Comparison of ENCODE assay signal across 8 cellular contexts in the genomic region with DNA sequence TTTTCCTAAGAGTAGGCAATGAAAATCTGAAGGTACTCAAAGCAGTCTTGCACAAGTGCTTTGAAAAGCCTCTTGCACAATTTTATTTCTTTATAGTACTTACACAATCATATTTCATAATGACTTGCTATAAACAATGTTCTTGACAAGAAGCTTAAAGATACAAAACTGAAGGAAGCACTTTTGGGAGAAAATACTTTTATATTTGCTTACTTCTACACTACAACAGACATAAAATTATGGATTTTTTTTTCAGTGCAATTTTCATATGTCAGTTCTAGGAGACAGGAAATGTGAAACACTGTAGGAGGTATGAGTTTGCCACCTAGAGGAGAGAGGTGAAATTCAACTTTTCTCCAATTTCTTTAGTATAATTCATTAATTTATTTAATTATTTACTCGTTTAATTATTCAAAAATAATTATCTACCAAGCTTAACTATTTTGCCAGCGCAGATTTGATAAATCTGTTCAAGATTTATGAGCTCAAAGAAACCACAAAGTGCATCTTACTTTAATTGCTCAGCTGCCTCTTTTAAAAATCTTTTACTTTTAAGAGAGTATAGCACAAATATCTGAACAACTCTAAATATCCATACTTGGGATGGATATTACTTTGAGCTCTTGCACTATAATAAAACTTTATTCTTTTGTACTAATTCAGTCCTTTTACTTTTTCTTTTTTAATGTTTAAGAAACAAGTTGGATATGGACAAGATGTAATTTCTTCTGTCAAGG. TPM values are rescaled to one million over a fixed set of nuclear protein-coding genes. Genes with fewer than 3 reads are reported as not detected.
DNase-seq lines count a peak whose midpoint lies in the region; ATAC-seq and TF ChIP-seq lines count a peak whose summit lies in the region.

No MANE protein-coding gene starts in this region.

- TF ChIP-seq CTCF in gastroesophageal sphincter (IDR thresholded peaks at IDR 0.05): peak in 3 of 4 experiments; percentile 25 to 51 (median 36)
- TF ChIP-seq CTCF in upper lobe of left lung (IDR thresholded peaks at IDR 0.05): peak in 3 of 6 experiments; percentile 29 to 33 (median 30)

- H3K4me3 ChIP-seq in gastroesophageal sphincter (no peak overlapping the region), upper lobe of left lung (no peak overlapping the region)

- no peak for TF ChIP-seq EP300 in gastroesophageal sphincter (IDR thresholded peaks at IDR 0.05)
- TF ChIP-seq EP300 in upper lobe of left lung (IDR thresholded peaks at IDR 0.05): peak in 1 of 4 donors; percentile 62

- 27 to 29% methylated on average over 2 of the region's 2 CpGs for WGBS in gastroesophageal sphincter (ENCODE audit: low coverage in 1 of 2), 2 donors
- WGBS in upper lobe of left lung, 2 donors: 15 to 16% methylated on average over 2 of the region's 2 CpGs

- TF ChIP-seq POLR2A in gastroesophageal sphincter (IDR thresholded peaks at IDR 0.05) (no peak), upper lobe of left lung (IDR thresholded peaks at IDR 0.05) (no peak)

- H3K36me3 ChIP-seq in gastroesophageal sphincter: no peaks in the 10 kb centered on the region
- no peaks in the 10 kb centered on the region for H3K36me3 ChIP-seq in upper lobe of left lung

- no peaks in the 10 kb centered on the region for H3K9me3 ChIP-seq in gastroesophageal sphincter
- no peaks in the 10 kb centered on the region for H3K9me3 ChIP-seq in upper lobe of left lung

- DNase-seq in CD1c-positive myeloid dendritic cell (ENCODE audit: extremely low spot score) (peak; percentile 41), RPMI8226 (peak; percentile 39), upper lobe of left lung (no peak), superior temporal gyrus (ENCODE audit: extremely low spot score) (no peak)
- DNase-seq in activated naive CD4-positive, alpha-beta T cell treated with anti-CD3 and anti-CD28 coated beads, Interleukin-2, amount 50 U/mL, for 16 hours: no peak

- ATAC-seq in GM21529 (IDR thresholded peaks at IDR 0.05; ENCODE audit: unreplicated experiment) (peak; percentile 58), gastroesophageal sphincter (peak; percentile 75), upper lobe of left lung (ENCODE audit: low FRiP score in 2 of 2) (peak in 1 of 2 donors; percentile 42), HG02798 (IDR thresholded peaks at IDR 0.05; ENCODE audit: poor library complexity, unreplicated experiment) (no peak)

- no peak overlapping the region for H3K27ac ChIP-seq in gastroesophageal sphincter
- H3K27ac ChIP-seq in upper lobe of left lung: peak overlapping the region in 3 of 4 donors; percentile 1 to 64 (median 48)

- H3K4me1 ChIP-seq in gastroesophageal sphincter (peaks cover 0 to 14% (median 0%) of the 10 kb centered on the region in 3 donors), upper lobe of left lung (peaks cover 14 to 34% (median 17%) of the 10 kb centered on the region in 4 donors)

- H3K27me3 ChIP-seq in gastroesophageal sphincter (no peaks in the 10 kb centered on the region), upper lobe of left lung (no peaks in the 10 kb centered on the region)

RNA-seq across cellular contexts. Expression of gene CDKN2B, which starts 29.0 kb away (rescaled TPM):
- total RNA-seq in gastroesophageal sphincter (10 to 100 TPM in 1 of 4 donors, 1 to 10 TPM in 3; 6.2 to 21.6 (median 9.3) TPM), upper lobe of left lung (10 to 100 TPM; 27.2 to 90.6 (median 52.6) TPM)

RNA-seq across cellular contexts. Expression of gene CDKN2B-AS1, which starts 43.5 kb away (rescaled TPM):
- total RNA-seq in gastroesophageal sphincter: 1 to 10 TPM in 1 of 4 donors, under 1 TPM in 2, not detected in 1; 0.42 to 3.9 (median 0.69) TPM
- 1 to 10 TPM in 5 of 6 donors, not detected in 1; 1.3 to 3.0 (median 1.7) TPM for total RNA-seq in upper lobe of left lung

RNA-seq across cellular contexts. Expression of gene CDKN2A, which starts 43.9 kb away (rescaled TPM):
- total RNA-seq in gastroesophageal sphincter: 1 to 10 TPM in 2 of 4 donors, under 1 TPM in 1, not detected in 1; 0.94 to 9.7 (median 2.7) TPM
- total RNA-seq in upper lobe of left lung: 10 to 100 TPM in 1 of 6 donors, 1 to 10 TPM in 4, not detected in 1; 1.5 to 32.5 (median 7.0) TPM

Comparison
In these comparisons a context has a peak if more than half of its experiments do, and no peak if none do; other contexts are left out.
1. DNase-seq: peak in CD1c-positive myeloid dendritic cell (single experiment) and RPMI8226 (single experiment); none in upper lobe of left lung (0 of 2), activated naive CD4-positive, alpha-beta T cell treated with anti-CD3 and anti-CD28 coated beads, Interleukin-2, amount 50 U/mL, for 16 hours (single experiment) and superior temporal gyrus (single experiment).
2. H3K27ac ChIP-seq: peak in upper lobe of left lung (3 of 4); none in gastroesophageal sphincter (0 of 4).